ENCODE assay signal across 14 cellular contexts in the genomic region with DNA sequence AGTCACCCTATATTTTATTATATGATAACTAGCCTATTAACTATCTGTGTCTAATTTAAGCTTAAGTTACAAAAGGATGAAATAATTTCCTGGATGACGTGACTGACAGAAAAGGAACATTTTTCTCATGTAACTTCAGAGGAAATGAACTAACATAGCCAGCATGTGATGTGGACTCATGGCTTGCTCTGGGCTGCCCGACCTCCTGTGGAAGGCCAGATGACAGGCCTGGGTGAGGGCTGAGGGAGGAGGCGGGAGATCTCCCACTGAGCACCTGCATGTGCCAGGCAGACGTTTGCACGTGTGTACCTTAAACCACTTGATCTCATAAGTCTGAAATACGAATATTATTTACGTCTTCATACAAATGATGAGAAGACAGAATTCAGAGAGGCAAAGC.
A peak's percentile ranks its signal among the peaks of the same experiment; 100 is the strongest.
DNase-seq lines count a peak whose midpoint lies in the region; ATAC-seq and TF ChIP-seq lines count a peak whose summit lies in the region.
"Had no signal": no experiment of that assay in that cellular context is flagged by ENCODE, and none has a peak within 500 bp of the region (broad histone marks: within the 10 kb centered on the region; RNA-seq: fewer than 3 reads in every experiment).

No MANE protein-coding gene starts in this region.

- no peaks in the 10 kb centered on the region for H3K79me2 ChIP-seq in fibroblast of lung (ENCODE audit: control insufficient read depth, insufficient read depth, low read length)

- H4K20me1 ChIP-seq in fibroblast of lung (ENCODE audit: control insufficient read depth, extremely low read depth, insufficient read depth, low read length): no peaks in the 10 kb centered on the region

- CTCF ChIA-PET in naive thymus-derived CD4-positive, alpha-beta T cell (lab: Charles Lee): interaction anchor here (1.5 kb wide), 1 partner anchor 15 kb away, joined by 4 read pairs; no protein-coding TSS in a partner anchor

- H3K9me3 Mint-ChIP-seq in naive thymus-derived CD4-positive, alpha-beta T cell: peaks cover 0 to 1% (median 0%) of the 10 kb centered on the region in 11 donors

- POLR2A ChIA-PET in naive thymus-derived CD4-positive, alpha-beta T cell (lab: Charles Lee): interaction anchor here (1.0 kb wide), 1 partner anchor 9 kb away, joined by 3 read pairs; no protein-coding TSS in a partner anchor

- TF ChIP-seq CTCF in fibroblast of lung (conservative IDR thresholded peaks at IDR 0.05 in 1 of 2, IDR thresholded peaks at IDR 0.05 in 1 of 2; ENCODE audit: low read depth in 1 of 2, low read length in 2 of 2): no peak

- H3K9me3 ChIP-seq in fibroblast of lung (ENCODE audit: control insufficient read depth, insufficient read depth, low read depth, low read length): no peaks in the 10 kb centered on the region
- no peaks in the 10 kb centered on the region for H3K9me3 ChIP-seq in naive thymus-derived CD4-positive, alpha-beta T cell (ENCODE audit: control insufficient read depth in 2 of 3, low read length in 3 of 3)
- H3K9me3 ChIP-seq: A549 had no signal

- peaks cover 0 to 2% (median 0%) of the 10 kb centered on the region in 5 donors for H3K36me3 Mint-ChIP-seq in naive thymus-derived CD4-positive, alpha-beta T cell

- no peak overlapping the region for H2AFZ ChIP-seq in fibroblast of lung (ENCODE audit: low read length)

- H3K4me1 ChIP-seq in fibroblast of lung (ENCODE audit: control insufficient read depth, extremely low read depth, insufficient read depth, low read length): peaks cover 6% of the 10 kb centered on the region
- H3K4me1 ChIP-seq in naive thymus-derived CD4-positive, alpha-beta T cell (ENCODE audit: control insufficient read depth in 2 of 2, insufficient read depth in 2 of 2, low read length in 2 of 2): peaks cover 0 to 4% of the 10 kb centered on the region in 2 donors

- ATAC-seq in naive thymus-derived CD4-positive, alpha-beta T cell: peak; percentile 51
- ATAC-seq in HG02588 (IDR thresholded peaks at IDR 0.05; ENCODE audit: unreplicated experiment): no peak
- ATAC-seq: A549, Panc1 had no signal

- H3K9ac ChIP-seq in fibroblast of lung (ENCODE audit: insufficient read depth, low read length): no peak overlapping the region

- no peak overlapping the region for H3K4me3 ChIP-seq in fibroblast of lung (replicated peaks in 1 of 4; ENCODE audit: control extremely low read depth in 1 of 4, insufficient read depth in 1 of 4, low read depth in 3 of 4, low read length in 4 of 4)
- H3K4me3 ChIP-seq in naive thymus-derived CD4-positive, alpha-beta T cell (ENCODE audit: low read length): no peak overlapping the region
- H3K4me3 ChIP-seq: A549 had no signal

- peaks cover 0 to 26% (median 4%) of the 10 kb centered on the region in 5 donors for H3K27me3 Mint-ChIP-seq in naive thymus-derived CD4-positive, alpha-beta T cell

- no peak overlapping the region for H3K27ac Mint-ChIP-seq in naive thymus-derived CD4-positive, alpha-beta T cell

- H3K36me3 ChIP-seq in fibroblast of lung (ENCODE audit: control insufficient read depth, insufficient read depth, low read length): no peaks in the 10 kb centered on the region
- H3K36me3 ChIP-seq in naive thymus-derived CD4-positive, alpha-beta T cell (ENCODE audit: control insufficient read depth in 2 of 3, insufficient read depth in 3 of 3, low read length in 3 of 3): peaks cover 0 to 5% (median 0%) of the 10 kb centered on the region in 3 experiments

- no peak overlapping the region for H3K27ac ChIP-seq in fibroblast of lung (ENCODE audit: insufficient read depth, low read length)
- H3K27ac ChIP-seq in naive thymus-derived CD4-positive, alpha-beta T cell (ENCODE audit: low read depth, low read length): no peak overlapping the region
- H3K27ac ChIP-seq: A549 had no signal

- H3K4me3 Mint-ChIP-seq in naive thymus-derived CD4-positive, alpha-beta T cell: no peak overlapping the region

- no peaks in the 10 kb centered on the region for H3K27me3 ChIP-seq in fibroblast of lung (ENCODE audit: control insufficient read depth, insufficient read depth, low read length)
- H3K27me3 ChIP-seq in naive thymus-derived CD4-positive, alpha-beta T cell (ENCODE audit: control insufficient read depth in 2 of 2, insufficient read depth in 2 of 2, low read length in 2 of 2): no peaks in the 10 kb centered on the region

- H3K4me1 Mint-ChIP-seq in naive thymus-derived CD4-positive, alpha-beta T cell: peaks cover 0 to 11% (median 5%) of the 10 kb centered on the region in 7 donors

- DNase-seq in A172 (ENCODE audit: low spot score) (peak; percentile 47), RKO (ENCODE audit: low spot score) (peak; percentile 64), fibroblast of lung (ENCODE audit: low read depth in 2 of 2) (peak; percentile 31 to 76), NCI-H774 (lab: John Stamatoyannopoulos, UW) (no peak), DMS153 treated with DMSO at 0.1 percent for 48 hours (lab: John Stamatoyannopoulos, UW; ENCODE audit: unreplicated experiment) (no peak)
- DNase-seq in naive thymus-derived CD4-positive, alpha-beta T cell: no peak
- DNase-seq in stimulated activated CD8-positive, alpha-beta memory T cell treated with anti-CD3 and anti-CD28 coated beads, Interleukin-4, amount 100 ng/mL, for 48 hours: no peak
- DNase-seq: amniotic stem cell, DND-41, NCI-H2081 treated with DMSO at 0.1 percent for 48 hours, posterior cingulate gyrus had no signal

- H3K4me2 ChIP-seq in fibroblast of lung (ENCODE audit: extremely low read depth, insufficient read depth, low read length): no peak overlapping the region
- H3K4me2 ChIP-seq: A549 had no signal

- intact Hi-C loops in naive thymus-derived CD4-positive, alpha-beta T cell (cut with micrococcal nuclease): no loop called here

Comparison
In these comparisons a context has a peak if more than half of its experiments do, and no peak if none do; other contexts are left out.
1. DNase-seq: peak in A172 (single experiment), RKO (single experiment) and fibroblast of lung (2 of 2); none in naive thymus-derived CD4-positive, alpha-beta T cell (0 of 9), stimulated activated CD8-positive, alpha-beta memory T cell treated with anti-CD3 and anti-CD28 coated beads, Interleukin-4, amount 100 ng/mL, for 48 hours (single experiment), NCI-H774 (single experiment) and DMS153 treated with DMSO at 0.1 percent for 48 hours (single experiment).